Comparison of ENCODE assay signal across 18 cellular contexts in the genomic region with DNA sequence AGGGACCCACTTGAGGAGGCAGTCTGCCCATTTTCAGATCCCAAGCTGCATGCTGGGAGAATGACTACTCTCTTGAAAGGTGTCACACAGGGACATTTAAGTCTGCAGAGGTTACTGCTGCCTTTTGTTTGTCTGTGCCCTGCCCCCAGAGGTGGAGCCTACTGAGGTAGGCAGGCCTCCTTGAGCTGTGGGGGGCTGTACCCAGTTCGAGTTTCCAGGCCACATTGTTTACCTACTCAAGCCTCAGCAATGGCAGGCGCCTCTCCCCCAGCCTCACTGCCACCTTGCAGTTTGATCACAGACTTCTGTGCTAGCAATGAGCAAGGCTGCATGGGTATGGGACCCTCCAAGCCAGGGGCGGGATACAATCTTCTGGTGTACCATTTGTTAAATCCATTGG.
DNase-seq lines count a peak whose midpoint lies in the region; TF ChIP-seq lines count a peak whose summit lies in the region.
"Had no signal": no experiment of that assay in that cellular context is flagged by ENCODE, and none has a peak within 500 bp of the region (broad histone marks: within the 10 kb centered on the region; RNA-seq: fewer than 3 reads in every experiment).

No MANE protein-coding gene starts in this region.

- WGBS in spleen, 5 donors, result 42 to 56% (median 43%) methylated on average over 2 to 3 of the region's 3 CpGs

- peaks cover 3 to 97% (median 95%) of the 10 kb centered on the region in 8 donors for H3K9me3 ChIP-seq in spleen
- H3K9me3 ChIP-seq in WERI-Rb-1 (ENCODE audit: severe bottlenecking), result peaks cover 14% of the 10 kb centered on the region

- intact Hi-C loops in spleen (cut with DNase I; ENCODE audit: low total_unique reads), result no loop called here

- H3K27me3 Mint-ChIP-seq in chondrocyte (ENCODE audit: low read depth), result no peaks in the 10 kb centered on the region
- H3K27me3 Mint-ChIP-seq: B cell; CD4-positive, alpha-beta T cell had no signal

- no peak for TF ChIP-seq POLR2A in spleen (IDR thresholded peaks at IDR 0.05)

- H3K4me3 ChIP-seq in spleen (no peak overlapping the region), WERI-Rb-1 (ENCODE audit: low read depth, low read length) (no peak overlapping the region)
- H3K4me3 ChIP-seq: BLaER1 treated with 17β-estradiol and CSF1 and Interleukin-3, amounts not matched to agents 10 nM and 100 nM had no signal

- H3K4me1 ChIP-seq in spleen, result no peaks in the 10 kb centered on the region
- H3K4me1 ChIP-seq: BLaER1 treated with 17β-estradiol and CSF1 and Interleukin-3, amounts not matched to agents 10 nM and 100 nM; Caco-2 had no signal

- H3K36me3 Mint-ChIP-seq in chondrocyte (ENCODE audit: low read depth), result peaks cover 2% of the 10 kb centered on the region

- H3K4me3 Mint-ChIP-seq in chondrocyte (ENCODE audit: unreplicated experiment), result no peak overlapping the region
- H3K4me3 Mint-ChIP-seq: B cell; CD4-positive, alpha-beta T cell; CD8-positive, alpha-beta T cell had no signal

- H3K27me3 ChIP-seq in spleen (replicated peaks in 1 of 7) (no peaks in the 10 kb centered on the region), WERI-Rb-1 (ENCODE audit: insufficient read depth, low read depth, severe bottlenecking) (no peaks in the 10 kb centered on the region)
- H3K27me3 ChIP-seq: BLaER1 treated with 17β-estradiol and CSF1 and Interleukin-3, amounts not matched to agents 10 nM and 100 nM had no signal

- H3K4me1 Mint-ChIP-seq in chondrocyte (ENCODE audit: low read depth), result no peaks in the 10 kb centered on the region
- H3K4me1 Mint-ChIP-seq: B cell had no signal

- peak; percentile 59 for DNase-seq in chondrocyte (ENCODE audit: low spot score)
- DNase-seq in mesenteric fat pad (ENCODE audit: low spot score), result peak; percentile 55
- peak; percentile 18 for DNase-seq in spleen
- no peak for DNase-seq in WERI-Rb-1
- no peak for DNase-seq in islet precursor cell
- DNase-seq in SW 1271 (lab: John Stamatoyannopoulos, UW), result no peak
- DNase-seq in NOMO-1 treated with DMSO at 0.1 percent for 48 hours (lab: John Stamatoyannopoulos, UW; ENCODE audit: unreplicated experiment), result no peak
- DNase-seq: 8988T; ACHN; Caco-2; Calu3; CD4-positive, alpha-beta T cell; CD8-positive, alpha-beta T cell; DMS79 treated with DMSO at 0.1 percent for 48 hours; GF-D8 had no signal

- H3K27ac Mint-ChIP-seq in chondrocyte (ENCODE audit: unreplicated experiment), result no peak overlapping the region
- H3K27ac Mint-ChIP-seq: B cell; CD4-positive, alpha-beta T cell; CD8-positive, alpha-beta T cell had no signal

- H3K27ac ChIP-seq in spleen (no peak overlapping the region), WERI-Rb-1 (no peak overlapping the region)
- H3K27ac ChIP-seq: BLaER1 treated with 17β-estradiol and CSF1 and Interleukin-3, amounts not matched to agents 10 nM and 100 nM; C4-2B had no signal

- no peaks in the 10 kb centered on the region for H3K36me3 ChIP-seq in spleen
- H3K36me3 ChIP-seq in WERI-Rb-1, result no peaks in the 10 kb centered on the region
- H3K36me3 ChIP-seq: BLaER1 treated with 17β-estradiol and CSF1 and Interleukin-3, amounts not matched to agents 10 nM and 100 nM had no signal

- no peak for TF ChIP-seq CTCF in chondrocyte (IDR thresholded peaks at IDR 0.05)
- no peak for TF ChIP-seq CTCF in spleen (IDR thresholded peaks at IDR 0.05 in 8 of 11, conservative IDR thresholded peaks at IDR 0.05 in 3 of 11)
- no peak for TF ChIP-seq CTCF in WERI-Rb-1 (IDR thresholded peaks at IDR 0.05; ENCODE audit: low read depth, low read length)

- H3K9me3 Mint-ChIP-seq in chondrocyte (ENCODE audit: low read depth), result peaks cover 69% of the 10 kb centered on the region

Comparison
In these comparisons a context has a peak if more than half of its experiments do, and no peak if none do; other contexts are left out.
1. DNase-seq: peak in chondrocyte (single experiment), mesenteric fat pad (single experiment) and spleen (single experiment); none in WERI-Rb-1 (single experiment), islet precursor cell (single experiment), SW 1271 (0 of 2) and NOMO-1 treated with DMSO at 0.1 percent for 48 hours (single experiment).